Comparison of ENCODE assay signal across 30 cellular contexts in genomic region chr2:105371156-105371555, GRCh38. TPM values are rescaled to one million over a fixed set of nuclear protein-coding genes. Genes with fewer than 3 reads are reported as not detected.
DNase-seq lines count a peak whose midpoint lies in the region; FAIRE-seq and TF ChIP-seq lines count a peak whose summit lies in the region.
"Had no signal": no experiment of that assay in that cellular context is flagged by ENCODE, and none has a peak within 500 bp of the region (broad histone marks: within the 10 kb centered on the region; RNA-seq: fewer than 3 reads in every experiment).

No MANE protein-coding gene starts in this region.

- 54 to 66% methylated on average over 10 of the region's 10 CpGs for WGBS in testis, 2 donors

- no peak for TF ChIP-seq POLR2A in breast epithelium (IDR thresholded peaks at IDR 0.05)
- no peak for TF ChIP-seq POLR2A in testis (IDR thresholded peaks at IDR 0.05)

- H3K4me3 Mint-ChIP-seq in MCF 10A (ENCODE audit: unreplicated experiment) (no peak overlapping the region), mesothelial cell of epicardium (no peak overlapping the region)
- H3K4me3 Mint-ChIP-seq: activated CD4-positive, alpha-beta memory T cell treated with anti-CD3 and anti-CD28 coated beads for 36 hours; activated naive CD8-positive, alpha-beta T cell treated with anti-CD3 and anti-CD28 coated beads, Interleukin-2, amount 50 U/mL, for 24 hours; memory B cell; naive thymus-derived CD4-positive, alpha-beta T cell; WTC11 had no signal

- POLR2A ChIA-PET in MCF 10A (lab: Yijun Ruan, JAX) = interaction anchor here (0.7 to 1.4 kb wide), 2 partner anchors 40 to 150 kb away, joined by 3 to 4 read pairs; no protein-coding TSS in a partner anchor

- H3K27ac ChIP-seq in breast epithelium = peak overlapping the region in 1 of 2 donors; percentile 48
- peak overlapping the region; percentile 36 to 65 for H3K27ac ChIP-seq in testis
- H3K27ac ChIP-seq: parathyroid adenoma, thoracic aorta had no signal

- peaks cover 0 to 2% of the 10 kb centered on the region in 2 donors for H3K27me3 ChIP-seq in breast epithelium
- no peaks in the 10 kb centered on the region for H3K27me3 ChIP-seq in bronchial epithelial cell (ENCODE audit: control insufficient read depth, insufficient read depth, low read length)
- no peaks in the 10 kb centered on the region for H3K27me3 ChIP-seq in testis
- H3K27me3 ChIP-seq: BE2C, gastrocnemius medialis, sigmoid colon had no signal

- no peak for TF ChIP-seq CTCF in MCF 10A (IDR thresholded peaks at IDR 0.05; ENCODE audit: unreplicated experiment)
- TF ChIP-seq CTCF in breast epithelium (IDR thresholded peaks at IDR 0.05) = no peak
- no peak for TF ChIP-seq CTCF in bronchial epithelial cell (IDR thresholded peaks at IDR 0.05; ENCODE audit: insufficient read depth, low read length, severe bottlenecking)
- no peak for TF ChIP-seq CTCF in mesothelial cell of epicardium (IDR thresholded peaks at IDR 0.05; ENCODE audit: unreplicated experiment)
- TF ChIP-seq CTCF in testis (IDR thresholded peaks at IDR 0.05) = no peak

- H3K27ac Mint-ChIP-seq in MCF 10A (ENCODE audit: low read depth, unreplicated experiment) = no peak overlapping the region
- peak overlapping the region; percentile 8 for H3K27ac Mint-ChIP-seq in mesothelial cell of epicardium
- H3K27ac Mint-ChIP-seq: activated CD4-positive, alpha-beta memory T cell treated with anti-CD3 and anti-CD28 coated beads for 36 hours; activated naive CD8-positive, alpha-beta T cell treated with anti-CD3 and anti-CD28 coated beads, Interleukin-2, amount 50 U/mL, for 24 hours; memory B cell; naive thymus-derived CD4-positive, alpha-beta T cell; WTC11 had no signal

- no peaks in the 10 kb centered on the region for H3K27me3 Mint-ChIP-seq in MCF 10A (ENCODE audit: insufficient read depth, unreplicated experiment)
- H3K27me3 Mint-ChIP-seq in mesothelial cell of epicardium (ENCODE audit: low read depth) = no peaks in the 10 kb centered on the region
- H3K27me3 Mint-ChIP-seq: activated CD4-positive, alpha-beta memory T cell treated with anti-CD3 and anti-CD28 coated beads for 36 hours; activated naive CD8-positive, alpha-beta T cell treated with anti-CD3 and anti-CD28 coated beads, Interleukin-2, amount 50 U/mL, for 24 hours; memory B cell had no signal

- CTCF ChIA-PET in MCF 10A (lab: Yijun Ruan, JAX) = interaction anchor here (1.0 to 2.5 kb wide), 4 partner anchors 149 to 176 kb away, joined by 3 to 12 read pairs (median 4); no protein-coding TSS in a partner anchor

- H3K36me3 Mint-ChIP-seq in MCF 10A (ENCODE audit: insufficient read depth, unreplicated experiment) (peaks cover 98% of the 10 kb centered on the region), mesothelial cell of epicardium (peaks cover 38% of the 10 kb centered on the region)
- H3K36me3 Mint-ChIP-seq: activated CD4-positive, alpha-beta memory T cell treated with anti-CD3 and anti-CD28 coated beads for 36 hours; memory B cell had no signal

- no peaks in the 10 kb centered on the region for H3K36me3 ChIP-seq in breast epithelium
- H3K36me3 ChIP-seq in bronchial epithelial cell (ENCODE audit: control insufficient read depth, insufficient read depth, low read length) = peaks cover 27% of the 10 kb centered on the region
- no peaks in the 10 kb centered on the region for H3K36me3 ChIP-seq in testis (ENCODE audit: low read depth, missing control alignments)

- BruUV-seq in MCF 10A (replicated peaks; lab: Mats Ljungman, UMichigan) = TSS peak; percentile 3

- H3K4me1 ChIP-seq in breast epithelium (peaks cover 0 to 16% of the 10 kb centered on the region in 2 donors), testis (peaks cover 63% of the 10 kb centered on the region)
- H3K4me1 ChIP-seq: BE2C had no signal

- H3K9me3 Mint-ChIP-seq in MCF 10A (ENCODE audit: unreplicated experiment) (no peaks in the 10 kb centered on the region), mesothelial cell of epicardium (no peaks in the 10 kb centered on the region)
- H3K9me3 Mint-ChIP-seq: activated CD4-positive, alpha-beta memory T cell treated with anti-CD3 and anti-CD28 coated beads for 36 hours; activated naive CD8-positive, alpha-beta T cell treated with anti-CD3 and anti-CD28 coated beads, Interleukin-2, amount 50 U/mL, for 24 hours; memory B cell; naive thymus-derived CD4-positive, alpha-beta T cell; WTC11 had no signal

- H3K4me1 Mint-ChIP-seq in MCF 10A (ENCODE audit: insufficient read depth, unreplicated experiment) (no peaks in the 10 kb centered on the region), mesothelial cell of epicardium (peaks cover 35% of the 10 kb centered on the region)

- H3K4me3 ChIP-seq in breast epithelium (no peak overlapping the region), bronchial epithelial cell (ENCODE audit: low read depth, low read length) (no peak overlapping the region), testis (no peak overlapping the region)
- H3K4me3 ChIP-seq: gastrocnemius medialis, sigmoid colon, thoracic aorta had no signal

- FAIRE-seq in bronchial epithelial cell (lab: Jason Lieb, UNC) (no peak), RCC 7860 (lab: Jason Lieb, UNC) (no peak)
- FAIRE-seq: GM12891, HTR-8/SVneo, kidney had no signal

- H3K9me3 ChIP-seq in breast epithelium (no peaks in the 10 kb centered on the region), testis (no peaks in the 10 kb centered on the region)
- H3K9me3 ChIP-seq: BE2C, gastrocnemius medialis, sigmoid colon, thoracic aorta had no signal

- intact Hi-C loops in MCF 10A (cut with micrococcal nuclease) (no loop called here), breast epithelium (cut with DNase I; ENCODE audit: low total_unique reads) (no loop called here), testis (cut with DNase I; ENCODE audit: low total_unique reads) (loop anchor here (10.0 kb wide), 1 partner anchor 124 kb away; no protein-coding TSS in a partner anchor)

- no peak for DNase-seq in MCF 10A (ENCODE audit: unreplicated experiment)
- DNase-seq in breast epithelium (ENCODE audit: low spot score in 2 of 2) = no peak
- peak; percentile 82 for DNase-seq in bronchial epithelial cell (ENCODE audit: low read depth)
- no peak for DNase-seq in mesothelial cell of epicardium (ENCODE audit: low spot score in 2 of 2, unreplicated experiment in 2 of 2)
- peak; percentile 11 for DNase-seq in testis
- no peak for DNase-seq in AG20443 (ENCODE audit: low spot score)
- DNase-seq in occipital lobe (lab: John Stamatoyannopoulos, UW) = no peak
- DNase-seq in RCC 7860 (ENCODE audit: low spot score) = no peak
- DNase-seq: activated CD4-positive, alpha-beta memory T cell treated with anti-CD3 and anti-CD28 coated beads for 36 hours; activated gamma-delta T cell; activated naive CD8-positive, alpha-beta T cell treated with anti-CD3 and anti-CD28 coated beads, Interleukin-2, amount 50 U/mL, for 24 hours; activated T-cell treated with anti-CD3 and anti-CD28 coated beads for 4 hours; BE2C; dermis blood vessel endothelial cell; DND-41; gastrocnemius medialis; Kasumi-1; kidney; naive thymus-derived CD4-positive, alpha-beta T cell; NCI-H1048; NCI-H187 treated with DMSO at 0.1 percent for 48 hours; NCI-H526 treated with DMSO at 0.1 percent for 48 hours; sigmoid colon; T-helper 9 cell had no signal

RNA-seq across cellular contexts. Expression of gene FHL2, which starts 27.7 kb away (rescaled TPM):
- total RNA-seq in MCF 10A (2022) = 77.3 and 93.2 TPM in 2 replicates
- total RNA-seq in breast epithelium = 100 to 1,000 TPM in 1 of 3 donors, 10 to 100 TPM in 2; 20.0 to 128 (median 98.2) TPM
- total RNA-seq in bronchial epithelial cell = 67.2 and 76.9 TPM in 2 replicates
- total RNA-seq in mesothelial cell of epicardium = 32.3 to 37.9 TPM (median 36.4 TPM) in 3 replicates
- 100 to 1,000 TPM in 1 of 2 donors, 10 to 100 TPM in 1; 76.9 to 154 TPM for total RNA-seq in testis
- 99.3 TPM for polyA plus RNA-seq in testis (ENCODE audit: insufficient read depth, low read depth, low replicate concordance)
- total RNA-seq in occipital lobe = 4.4 TPM

RNA-seq across cellular contexts. Expression of gene C2orf49, which starts 33.8 kb away (rescaled TPM):
- 24.2 and 24.5 TPM in 2 replicates for total RNA-seq in MCF 10A (2022)
- 10 to 100 TPM; 20.0 to 31.6 (median 23.0) TPM for total RNA-seq in breast epithelium
- 25.6 and 28.2 TPM in 2 replicates for total RNA-seq in bronchial epithelial cell
- total RNA-seq in mesothelial cell of epicardium = 20.7 to 23.3 TPM (median 20.8 TPM) in 3 replicates
- 10 to 100 TPM; 32.6 to 35.4 TPM for total RNA-seq in testis
- 28.5 TPM for polyA plus RNA-seq in testis (ENCODE audit: insufficient read depth, low read depth, low replicate concordance)
- total RNA-seq in occipital lobe = 33.5 TPM

RNA-seq across cellular contexts. Expression of gene TGFBRAP1, which starts 41.6 kb away (rescaled TPM):
- total RNA-seq in MCF 10A (2022) = 16.8 and 19.3 TPM in 2 replicates
- 10 to 100 TPM; 24.6 to 29.8 (median 28.5) TPM for total RNA-seq in breast epithelium
- 10.8 and 13.7 TPM in 2 replicates for total RNA-seq in bronchial epithelial cell
- 23.3 to 24.1 TPM (median 23.6 TPM) in 3 replicates for total RNA-seq in mesothelial cell of epicardium
- 10 to 100 TPM; 10.8 to 16.3 TPM for total RNA-seq in testis
- polyA plus RNA-seq in testis (ENCODE audit: insufficient read depth, low read depth, low replicate concordance) = 7.3 TPM
- total RNA-seq in occipital lobe = 25.0 TPM

Comparison
In these comparisons a context has a peak if more than half of its experiments do, and no peak if none do; other contexts are left out.
1. DNase-seq: peak in bronchial epithelial cell (single experiment) and testis (single experiment); none in MCF 10A (single experiment), breast epithelium (0 of 2), mesothelial cell of epicardium (0 of 2), AG20443 (single experiment), occipital lobe (single experiment) and RCC 7860 (single experiment).